ENCODE assay signal across 11 cellular contexts in genomic region chr10:132902656-132903575, GRCh38. TPM values are rescaled to one million over a fixed set of nuclear protein-coding genes. Genes with fewer than 3 reads are reported as not detected.
DNase-seq lines count a peak whose midpoint lies in the region; ATAC-seq and TF ChIP-seq lines count a peak whose summit lies in the region.
"Not testable (repeated sequence)": the region's sequence is repeated elsewhere in the genome, so short reads cannot be mapped to it uniquely, and the experiment has no call there.
"Had no signal": no experiment of that assay in that cellular context is flagged by ENCODE, and none has a peak within 500 bp of the region (broad histone marks: within the 10 kb centered on the region; RNA-seq: fewer than 3 reads in every experiment).

No MANE protein-coding gene starts in this region.

- H3K27ac ChIP-seq in esophagus (ENCODE audit: low read depth in 2 of 2, low read length in 1 of 2) (peak overlapping the region; percentile 98 to 99), vagina (peak overlapping the region; percentile 48)
- not testable (repeated sequence) for H3K27ac ChIP-seq in heart left ventricle; mesenchymal stem cell (ENCODE audit: low read length, poor library complexity, severe bottlenecking); sigmoid colon

- H3K4me3 Mint-ChIP-seq in activated CD4-positive, alpha-beta T cell treated with anti-CD3 and anti-CD28 coated beads for 36 hours, result not testable (repeated sequence)

- CTCF ChIA-PET in activated CD4-positive, alpha-beta T cell treated with anti-CD3 and anti-CD28 coated beads for 36 hours (lab: Charles Lee), result interaction anchor here (0.6 to 1.1 kb wide), 6 partner anchors 116 to 424 kb away, joined by 3 to 4 read pairs (median 3); no protein-coding TSS in a partner anchor

- not testable (repeated sequence) for TF ChIP-seq POLR2A in heart left ventricle (IDR thresholded peaks at IDR 0.05); sigmoid colon (IDR thresholded peaks at IDR 0.05); vagina (IDR thresholded peaks at IDR 0.05)

- peak; percentile 70 for DNase-seq in LoVo (ENCODE audit: low spot score)
- peak; percentile 2 for DNase-seq in activated CD4-positive, alpha-beta T cell treated with anti-CD3 and anti-CD28 coated beads for 36 hours
- peak in 3 of 5 donors; percentile 12 to 57 (median 16) for DNase-seq in heart left ventricle
- DNase-seq in mesenchymal stem cell; vagina (ENCODE audit: extremely low spot score in 2 of 2): not testable (repeated sequence)
- DNase-seq in sigmoid colon, result peak; percentile 41

- H3K4ac ChIP-seq in mesenchymal stem cell (ENCODE audit: low read depth in 1 of 2, low read length in 2 of 2), result not testable (repeated sequence)

- H3K4me1 ChIP-seq in esophagus (ENCODE audit: control insufficient read depth in 2 of 2, insufficient read depth in 2 of 2, low read length in 1 of 2); heart left ventricle; mesenchymal stem cell (ENCODE audit: control insufficient read depth, insufficient read depth, low read depth, low read length); sigmoid colon; vagina: not testable (repeated sequence)

- H3K4me1 Mint-ChIP-seq in activated CD4-positive, alpha-beta T cell treated with anti-CD3 and anti-CD28 coated beads for 36 hours, result peaks cover 14% of the 10 kb centered on the region

- H3K23ac ChIP-seq in mesenchymal stem cell (ENCODE audit: low read length in 2 of 2), result not testable (repeated sequence)

- 57 to 66% methylated on average over 19 of the region's 19 CpGs for WGBS in esophagus, 2 donors
- WGBS in heart left ventricle, 4 donors, result 89 to 91% (median 90%) methylated on average over 19 of the region's 19 CpGs
- 91% methylated on average over 18 of the region's 19 CpGs for WGBS in mesenchymal stem cell
- 80 to 87% methylated on average over 19 of the region's 19 CpGs for WGBS in sigmoid colon, 2 donors

- H3K14ac ChIP-seq in mesenchymal stem cell (ENCODE audit: low read length in 2 of 2), result not testable (repeated sequence)

- TF ChIP-seq EP300 in sigmoid colon (IDR thresholded peaks at IDR 0.05), result not testable (repeated sequence)

- intact Hi-C loops in activated CD4-positive, alpha-beta T cell treated with anti-CD3 and anti-CD28 coated beads for 36 hours (cut with DNase I, micrococcal nuclease), result loop anchor here in 1 of 2 experiments (5.0 kb wide), 1 partner anchor 224 kb away; no protein-coding TSS in a partner anchor
- intact Hi-C loops in heart left ventricle (cut with DNase I), result loop anchor here in 2 of 10 donors (10.0 kb wide), 2 partner anchors 222 to 412 kb away; no protein-coding TSS in a partner anchor
- intact Hi-C loops in sigmoid colon (cut with DNase I); vagina (cut with DNase I): not testable (repeated sequence)

- not testable (repeated sequence) for H3K36me3 Mint-ChIP-seq in activated CD4-positive, alpha-beta T cell treated with anti-CD3 and anti-CD28 coated beads for 36 hours (ENCODE audit: low read depth)

- H3K4me2 ChIP-seq in mesenchymal stem cell (ENCODE audit: low read length, poor library complexity, severe bottlenecking), result not testable (repeated sequence)

- not testable (repeated sequence) for ATAC-seq in activated CD4-positive, alpha-beta T cell treated with anti-CD3 and anti-CD28 coated beads for 36 hours; heart left ventricle

- H4K91ac ChIP-seq in mesenchymal stem cell (ENCODE audit: low read length), result not testable (repeated sequence)

- not testable (repeated sequence) for H3K9me3 ChIP-seq in esophagus (ENCODE audit: control insufficient read depth in 2 of 2, insufficient read depth in 1 of 2, low read depth in 1 of 2, low read length in 1 of 2); sigmoid colon; vagina
- H3K9me3 ChIP-seq in heart left ventricle (peaks cover 0 to 19% (median 0%) of the 10 kb centered on the region in 12 donors), mesenchymal stem cell (ENCODE audit: control insufficient read depth, low read length) (peaks cover 15% of the 10 kb centered on the region)

- not testable (repeated sequence) for H3K18ac ChIP-seq in mesenchymal stem cell (ENCODE audit: low read depth in 1 of 2, low read length in 2 of 2)

- not testable (repeated sequence) for H3K9ac ChIP-seq in mesenchymal stem cell (ENCODE audit: low read length)

- not testable (repeated sequence) for H3K27ac Mint-ChIP-seq in activated CD4-positive, alpha-beta T cell treated with anti-CD3 and anti-CD28 coated beads for 36 hours

- not testable (repeated sequence) for H3K79me1 ChIP-seq in mesenchymal stem cell (replicated peaks; ENCODE audit: low read length, poor library complexity, severe bottlenecking)

- not testable (repeated sequence) for H2BK12ac ChIP-seq in mesenchymal stem cell (ENCODE audit: low read length in 2 of 2)

- POLR2A ChIA-PET in activated CD4-positive, alpha-beta T cell treated with anti-CD3 and anti-CD28 coated beads for 36 hours (lab: Charles Lee), result not testable (repeated sequence)

- H4K8ac ChIP-seq in mesenchymal stem cell (ENCODE audit: low read length), result peak overlapping the region; percentile 23

- H3K9me3 Mint-ChIP-seq in activated CD4-positive, alpha-beta T cell treated with anti-CD3 and anti-CD28 coated beads for 36 hours (ENCODE audit: low read depth), result not testable (repeated sequence)

- H3K36me3 ChIP-seq in esophagus (ENCODE audit: control insufficient read depth in 2 of 2, insufficient read depth in 2 of 2, low read length in 1 of 2); heart left ventricle; mesenchymal stem cell (ENCODE audit: control insufficient read depth in 1 of 2, insufficient read depth in 2 of 2, low read depth in 1 of 2, low read length in 2 of 2); sigmoid colon; vagina: not testable (repeated sequence)

- not testable (repeated sequence) for H2BK15ac ChIP-seq in mesenchymal stem cell (ENCODE audit: low read depth, poor library complexity, severe bottlenecking)

- not testable (repeated sequence) for H2AK5ac ChIP-seq in mesenchymal stem cell (ENCODE audit: low read length, severe bottlenecking)

- not testable (repeated sequence) for TF ChIP-seq CTCF in heart left ventricle (IDR thresholded peaks at IDR 0.05); sigmoid colon (IDR thresholded peaks at IDR 0.05); vagina (IDR thresholded peaks at IDR 0.05)

- not testable (repeated sequence) for H3K27me3 ChIP-seq in esophagus (ENCODE audit: control insufficient read depth in 1 of 2, insufficient read depth in 2 of 2, low read length in 2 of 2); heart left ventricle; sigmoid colon; vagina
- H3K27me3 ChIP-seq in mesenchymal stem cell (ENCODE audit: control insufficient read depth in 1 of 2, insufficient read depth in 1 of 2, low read length in 2 of 2), result peaks cover 9 to 12% of the 10 kb centered on the region in 2 experiments

- not testable (repeated sequence) for H2BK120ac ChIP-seq in mesenchymal stem cell (ENCODE audit: low read depth, low read length)

- not testable (repeated sequence) for H2AFZ ChIP-seq in mesenchymal stem cell (ENCODE audit: low read depth, low read length)

- peaks cover 13% of the 10 kb centered on the region for H3K27me3 Mint-ChIP-seq in activated CD4-positive, alpha-beta T cell treated with anti-CD3 and anti-CD28 coated beads for 36 hours

- not testable (repeated sequence) for H2BK5ac ChIP-seq in mesenchymal stem cell (ENCODE audit: low read depth, low read length, poor library complexity, severe bottlenecking)

- peak overlapping the region in 1 of 2 donors; percentile 23 for H3K4me3 ChIP-seq in esophagus (ENCODE audit: low read depth in 1 of 2, low read length in 2 of 2)
- not testable (repeated sequence) for H3K4me3 ChIP-seq in heart left ventricle; mesenchymal stem cell (ENCODE audit: insufficient read depth in 1 of 2, low read depth in 1 of 2, low read length in 2 of 2); sigmoid colon; vagina

RNA-seq across cellular contexts. Expression of gene CFAP46, which starts 39.5 kb away (rescaled TPM):
- total RNA-seq in activated CD4-positive, alpha-beta T cell treated with anti-CD3 and anti-CD28 coated beads for 36 hours, result under 1 TPM; 0.16 to 0.21 TPM
- polyA plus RNA-seq in esophagus (under 1 TPM; 0.40 to 0.73 TPM), heart left ventricle (under 1 TPM; 0.62 to 0.65 TPM), sigmoid colon (under 1 TPM in 1 of 3 donors, not detected in 2; 0.10 TPM)
- total RNA-seq in heart left ventricle (1 to 10 TPM in 5 of 9 donors, under 1 TPM in 4; 0.61 to 1.8 (median 1.1) TPM), sigmoid colon (1 to 10 TPM in 1 of 4 donors, under 1 TPM in 2, not detected in 1; 0.36 to 1.7 (median 0.41) TPM), vagina (not detected)
- polyA plus RNA-seq in mesenchymal stem cell (2013, experiment 1 of 2), result 1.2 TPM
- polyA plus RNA-seq in mesenchymal stem cell (2013, experiment 2 of 2), result 1.6 TPM
- total RNA-seq: Caco-2; CD8-positive, alpha-beta T cell; HT-29; K562 had no signal
- polyA plus RNA-seq: K562 had no signal
